In the genomic region with DNA sequence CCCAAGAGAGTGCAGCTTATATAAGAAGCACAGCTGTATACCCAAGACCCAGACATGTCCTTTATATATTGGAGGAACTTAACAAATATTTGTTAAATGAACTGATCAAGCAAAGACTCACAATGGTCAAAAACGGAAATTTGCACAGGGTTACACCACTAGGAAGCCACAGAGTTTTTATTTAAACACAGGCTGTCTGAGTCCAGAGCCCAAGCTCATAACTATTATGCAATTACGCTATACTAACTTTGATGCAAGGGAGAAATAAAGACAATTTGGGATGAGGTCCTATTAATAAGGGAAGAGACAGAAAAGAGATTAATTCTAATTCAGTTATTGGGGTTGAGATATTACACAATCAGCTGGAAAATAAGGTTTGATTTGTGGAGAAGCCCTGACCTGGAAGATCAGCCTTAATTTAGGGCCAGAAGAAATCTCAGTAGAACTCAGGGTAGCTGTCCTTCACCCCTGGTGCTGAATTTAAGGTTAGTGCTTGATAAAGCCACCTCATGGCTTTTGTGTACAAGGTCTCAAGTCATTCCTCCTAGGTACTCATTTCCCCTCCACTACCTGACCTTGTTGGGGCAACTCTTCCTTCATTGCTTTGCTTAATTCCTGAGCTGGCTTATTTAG, we compare ENCODE assay signal across 1 cellular context.
TF ChIP-seq lines count a peak whose summit lies in the region.

No MANE protein-coding gene starts in this region.

TF ChIP-seq in GM23338, 12 proteins besides CTCF, POLR2A, EP300 and RAD21 (continued from another document):
- TF ChIP-seq, protein P1, sequence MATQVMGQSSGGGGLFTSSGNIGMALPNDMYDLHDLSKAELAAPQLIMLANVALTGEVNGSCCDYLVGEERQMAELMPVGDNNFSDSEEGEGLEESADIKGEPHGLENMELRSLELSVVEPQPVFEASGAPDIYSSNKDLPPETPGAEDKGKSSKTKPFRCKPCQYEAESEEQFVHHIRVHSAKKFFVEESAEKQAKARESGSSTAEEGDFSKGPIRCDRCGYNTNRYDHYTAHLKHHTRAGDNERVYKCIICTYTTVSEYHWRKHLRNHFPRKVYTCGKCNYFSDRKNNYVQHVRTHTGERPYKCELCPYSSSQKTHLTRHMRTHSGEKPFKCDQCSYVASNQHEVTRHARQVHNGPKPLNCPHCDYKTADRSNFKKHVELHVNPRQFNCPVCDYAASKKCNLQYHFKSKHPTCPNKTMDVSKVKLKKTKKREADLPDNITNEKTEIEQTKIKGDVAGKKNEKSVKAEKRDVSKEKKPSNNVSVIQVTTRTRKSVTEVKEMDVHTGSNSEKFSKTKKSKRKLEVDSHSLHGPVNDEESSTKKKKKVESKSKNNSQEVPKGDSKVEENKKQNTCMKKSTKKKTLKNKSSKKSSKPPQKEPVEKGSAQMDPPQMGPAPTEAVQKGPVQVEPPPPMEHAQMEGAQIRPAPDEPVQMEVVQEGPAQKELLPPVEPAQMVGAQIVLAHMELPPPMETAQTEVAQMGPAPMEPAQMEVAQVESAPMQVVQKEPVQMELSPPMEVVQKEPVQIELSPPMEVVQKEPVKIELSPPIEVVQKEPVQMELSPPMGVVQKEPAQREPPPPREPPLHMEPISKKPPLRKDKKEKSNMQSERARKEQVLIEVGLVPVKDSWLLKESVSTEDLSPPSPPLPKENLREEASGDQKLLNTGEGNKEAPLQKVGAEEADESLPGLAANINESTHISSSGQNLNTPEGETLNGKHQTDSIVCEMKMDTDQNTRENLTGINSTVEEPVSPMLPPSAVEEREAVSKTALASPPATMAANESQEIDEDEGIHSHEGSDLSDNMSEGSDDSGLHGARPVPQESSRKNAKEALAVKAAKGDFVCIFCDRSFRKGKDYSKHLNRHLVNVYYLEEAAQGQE (IDR thresholded peaks at IDR 0.05; ENCODE audit: unreplicated experiment), result peak; percentile 86
- TF ChIP-seq NANOG (IDR thresholded peaks at IDR 0.05; ENCODE audit: borderline replicate concordance) (no peak), EZH2 (IDR thresholded peaks at IDR 0.05; ENCODE audit: low read depth, unreplicated experiment) (no peak), CREB1 (CRISPR knock-in tag; IDR thresholded peaks at IDR 0.05; ENCODE audit: low read depth) (no peak), ZNF331 (CRISPR knock-in tag; IDR thresholded peaks at IDR 0.05; ENCODE audit: low read depth) (no peak), JUNB (IDR thresholded peaks at IDR 0.05; ENCODE audit: unreplicated experiment) (no peak)
TF ChIP-seq in GM23338: peak in this region for 2.
